In genomic region chrX:148611993-148612392, GRCh38 we compare ENCODE assay signal across 19 cellular contexts.
DNase-seq lines count a peak whose midpoint lies in the region; ATAC-seq, FAIRE-seq and TF ChIP-seq lines count a peak whose summit lies in the region.
"Had no signal": no experiment of that assay in that cellular context is flagged by ENCODE, and none has a peak within 500 bp of the region (broad histone marks: within the 10 kb centered on the region; RNA-seq: fewer than 3 reads in every experiment).

No MANE protein-coding gene starts in this region.

- peak; percentile 53 to 72 for ATAC-seq in activated T-cell treated with anti-CD3 and anti-CD28 coated beads, Interleukin-2, amount 50 U/mL, for 4 hours
- ATAC-seq in GM21717 (IDR thresholded peaks at IDR 0.05; ENCODE audit: unreplicated experiment): peak; percentile 27
- ATAC-seq in HG03469 (IDR thresholded peaks at IDR 0.05; ENCODE audit: unreplicated experiment): peak; percentile 44
- peak; percentile 56 to 60 for ATAC-seq in stimulated activated naive B cell treated with anti-CD40 and anti-IgM and Interleukin-4, amounts not matched to agents 10 μg/mL and 1 μg/mL and 100 μg/mL, for 72 hours (replicated peaks)
- no peak for ATAC-seq in pancreas

- no peak for TF ChIP-seq CTCF in pancreas (IDR thresholded peaks at IDR 0.05)

- peaks cover 0 to 4% (median 0%) of the 10 kb centered on the region in 3 donors for H3K4me1 ChIP-seq in pancreas
- H3K4me1 ChIP-seq: SJSA1, tibial nerve had no signal

- intact Hi-C loops in pancreas (cut with DNase I): no loop called here

- no peaks in the 10 kb centered on the region for H3K27me3 ChIP-seq in pancreas
- H3K27me3 ChIP-seq: SJSA1, tibial nerve had no signal

- peaks cover 1% of the 10 kb centered on the region for H3K36me3 Mint-ChIP-seq in activated T-cell treated with anti-CD3 and anti-CD28 coated beads, Interleukin-2, amount 50 U/mL, for 4 hours (ENCODE audit: insufficient read depth)
- peaks cover 0 to 3% of the 10 kb centered on the region in 2 donors for H3K36me3 Mint-ChIP-seq in stimulated activated naive B cell treated with anti-CD40 and anti-IgM and Interleukin-4, amounts not matched to agents 10 μg/mL and 1 μg/mL and 100 μg/mL, for 72 hours

- no peaks in the 10 kb centered on the region for H3K36me3 ChIP-seq in pancreas
- H3K36me3 ChIP-seq: SJSA1, tibial nerve had no signal

- FAIRE-seq in pancreas (lab: Jason Lieb, UNC): no peak
- FAIRE-seq: H54, TTC549 had no signal

- H3K9me3 ChIP-seq in pancreas: no peaks in the 10 kb centered on the region
- H3K9me3 ChIP-seq: SJSA1, tibial nerve had no signal

- H3K27ac ChIP-seq in pancreas: no peak overlapping the region
- H3K27ac ChIP-seq: SJSA1, tibial nerve had no signal

- H3K9me3 Mint-ChIP-seq in activated T-cell treated with anti-CD3 and anti-CD28 coated beads, Interleukin-2, amount 50 U/mL, for 4 hours: peaks cover 4% of the 10 kb centered on the region
- H3K9me3 Mint-ChIP-seq in stimulated activated naive B cell treated with anti-CD40 and anti-IgM and Interleukin-4, amounts not matched to agents 10 μg/mL and 1 μg/mL and 100 μg/mL, for 72 hours: peaks cover 0 to 3% of the 10 kb centered on the region in 2 donors

- WGBS in pancreas, 2 donors: 47 to 51% methylated on average over 2 of the region's 2 CpGs

- H3K27ac Mint-ChIP-seq in stimulated activated naive B cell treated with anti-CD40 and anti-IgM and Interleukin-4, amounts not matched to agents 10 μg/mL and 1 μg/mL and 100 μg/mL, for 72 hours: peak overlapping the region; percentile 20

- DNase-seq in activated T-cell treated with anti-CD3 and anti-CD28 coated beads, Interleukin-2, amount 50 U/mL, for 4 hours: no peak
- no peak for DNase-seq in activated T-cell treated with anti-CD3 and anti-CD28 coated beads, Interleukin-2, amount 50 U/mL, for 1 hour
- no peak for DNase-seq in stimulated activated naive B cell treated with anti-CD40 and anti-IgM and Interleukin-4, amounts not matched to agents 10 μg/mL and 1 μg/mL and 100 μg/mL, for 72 hours
- DNase-seq in pancreas (no peak), germinal center (ENCODE audit: low spot score) (no peak), AG08395 (ENCODE audit: low spot score) (no peak)
- DNase-seq: amniotic stem cell, GF-D8, head of caudate nucleus, Kasumi-1, kidney glomerular epithelial cell, NCI-H1694 treated with DMSO at 0.1 percent for 48 hours, NCI-H748 treated with DMSO at 0.1 percent for 48 hours had no signal

- H3K4me3 ChIP-seq in pancreas: no peak overlapping the region
- H3K4me3 ChIP-seq: SJSA1, tibial nerve had no signal

- peaks cover 15% of the 10 kb centered on the region for H3K4me1 Mint-ChIP-seq in activated T-cell treated with anti-CD3 and anti-CD28 coated beads, Interleukin-2, amount 50 U/mL, for 4 hours (ENCODE audit: low read depth)
- H3K4me1 Mint-ChIP-seq in stimulated activated naive B cell treated with anti-CD40 and anti-IgM and Interleukin-4, amounts not matched to agents 10 μg/mL and 1 μg/mL and 100 μg/mL, for 72 hours: peaks cover 12 to 46% of the 10 kb centered on the region in 2 donors

- no peak overlapping the region for H3K4me3 Mint-ChIP-seq in activated T-cell treated with anti-CD3 and anti-CD28 coated beads, Interleukin-2, amount 50 U/mL, for 4 hours
- H3K4me3 Mint-ChIP-seq in stimulated activated naive B cell treated with anti-CD40 and anti-IgM and Interleukin-4, amounts not matched to agents 10 μg/mL and 1 μg/mL and 100 μg/mL, for 72 hours: peak overlapping the region in 1 of 2 donors; percentile 22

- no peaks in the 10 kb centered on the region for H3K27me3 Mint-ChIP-seq in activated T-cell treated with anti-CD3 and anti-CD28 coated beads, Interleukin-2, amount 50 U/mL, for 4 hours (ENCODE audit: low read depth)
- no peaks in the 10 kb centered on the region for H3K27me3 Mint-ChIP-seq in stimulated activated naive B cell treated with anti-CD40 and anti-IgM and Interleukin-4, amounts not matched to agents 10 μg/mL and 1 μg/mL and 100 μg/mL, for 72 hours

Comparison
In these comparisons a context has a peak if more than half of its experiments do, and no peak if none do; other contexts are left out.
1. ATAC-seq: peak in activated T-cell treated with anti-CD3 and anti-CD28 coated beads, Interleukin-2, amount 50 U/mL, for 4 hours (2 of 2), GM21717 (single experiment), HG03469 (single experiment) and stimulated activated naive B cell treated with anti-CD40 and anti-IgM and Interleukin-4, amounts not matched to agents 10 μg/mL and 1 μg/mL and 100 μg/mL, for 72 hours (2 of 2); none in pancreas (0 of 4).